8 cellular contexts compared by ENCODE assay signal in genomic region chr19:45952691-45953505, GRCh38. TPM values are rescaled to one million over a fixed set of nuclear protein-coding genes. Genes with fewer than 3 reads are reported as not detected.
DNase-seq lines count a peak whose midpoint lies in the region; ATAC-seq and TF ChIP-seq lines count a peak whose summit lies in the region.

No MANE protein-coding gene starts in this region.

- peak overlapping the region; percentile 65 for H3K4me3 ChIP-seq in CD4-positive, CD25-positive, alpha-beta regulatory T cell (ENCODE audit: low read depth, low read length)

- no peak for TF ChIP-seq CTCF in VCaP (conservative IDR thresholded peaks at IDR 0.05)

- H3K36me3 ChIP-seq in CD4-positive, CD25-positive, alpha-beta regulatory T cell (ENCODE audit: control insufficient read depth, insufficient read depth, low read length): no peaks in the 10 kb centered on the region

- peak in 2 of 3 donors; percentile 37 to 58 for DNase-seq in CD4-positive, CD25-positive, alpha-beta regulatory T cell
- DNase-seq in HuH-7 (ENCODE audit: low spot score) (peak; percentile 81), naive B cell (no peak), medulla oblongata (ENCODE audit: extremely low spot score) (no peak)
- DNase-seq in effector memory CD8-positive, alpha-beta T cell: peak in 1 of 3 experiments; percentile 34

- peaks cover 10% of the 10 kb centered on the region for H3K4me1 ChIP-seq in CD4-positive, CD25-positive, alpha-beta regulatory T cell (ENCODE audit: control insufficient read depth, insufficient read depth, low read length, poor library complexity, severe bottlenecking)

- H3K36me3 Mint-ChIP-seq in CD4-positive, CD25-positive, alpha-beta regulatory T cell: no peaks in the 10 kb centered on the region
- H3K36me3 Mint-ChIP-seq in effector memory CD8-positive, alpha-beta T cell (ENCODE audit: insufficient read depth): no peaks in the 10 kb centered on the region
- H3K36me3 Mint-ChIP-seq in naive B cell: peaks cover 9 to 20% of the 10 kb centered on the region in 2 donors

- H3K9me3 ChIP-seq in CD4-positive, CD25-positive, alpha-beta regulatory T cell (ENCODE audit: control insufficient read depth in 2 of 2, low read length in 2 of 2): no peaks in the 10 kb centered on the region

- peaks cover 12% of the 10 kb centered on the region for H3K27me3 ChIP-seq in CD4-positive, CD25-positive, alpha-beta regulatory T cell (ENCODE audit: control insufficient read depth, insufficient read depth, low read length)

- H3K4me3 Mint-ChIP-seq in CD4-positive, CD25-positive, alpha-beta regulatory T cell: peak overlapping the region; percentile 68 to 78 (median 72)
- H3K4me3 Mint-ChIP-seq in effector memory CD8-positive, alpha-beta T cell: peak overlapping the region; percentile 71
- H3K4me3 Mint-ChIP-seq in naive B cell: peak overlapping the region; percentile 49 to 79 (median 70)

- H3K4me1 Mint-ChIP-seq in CD4-positive, CD25-positive, alpha-beta regulatory T cell: peaks cover 0 to 9% (median 5%) of the 10 kb centered on the region in 4 donors
- H3K4me1 Mint-ChIP-seq in effector memory CD8-positive, alpha-beta T cell (ENCODE audit: low read depth in 2 of 2): peaks cover 5 to 7% of the 10 kb centered on the region in 2 donors
- peaks cover 5 to 12% (median 5%) of the 10 kb centered on the region in 3 donors for H3K4me1 Mint-ChIP-seq in naive B cell

- no peak overlapping the region for H3K27ac Mint-ChIP-seq in CD4-positive, CD25-positive, alpha-beta regulatory T cell
- H3K27ac Mint-ChIP-seq in effector memory CD8-positive, alpha-beta T cell: peak overlapping the region in 1 of 2 donors; percentile 56
- no peak overlapping the region for H3K27ac Mint-ChIP-seq in naive B cell

- peaks cover 0 to 5% (median 3%) of the 10 kb centered on the region in 7 donors for H3K9me3 Mint-ChIP-seq in CD4-positive, CD25-positive, alpha-beta regulatory T cell
- H3K9me3 Mint-ChIP-seq in effector memory CD8-positive, alpha-beta T cell: no peaks in the 10 kb centered on the region
- H3K9me3 Mint-ChIP-seq in naive B cell: peaks cover 7 to 21% (median 12%) of the 10 kb centered on the region in 7 donors

- H3K27me3 Mint-ChIP-seq in CD4-positive, CD25-positive, alpha-beta regulatory T cell: peaks cover 9% of the 10 kb centered on the region
- H3K27me3 Mint-ChIP-seq in effector memory CD8-positive, alpha-beta T cell: peaks cover 50 to 57% of the 10 kb centered on the region in 2 donors
- H3K27me3 Mint-ChIP-seq in naive B cell: peaks cover 42 to 46% (median 44%) of the 10 kb centered on the region in 3 donors

- no peak for ATAC-seq in CD4-positive, CD25-positive, alpha-beta regulatory T cell (ENCODE audit: low read depth in 2 of 2)
- ATAC-seq in effector memory CD8-positive, alpha-beta T cell (replicated peaks): peak; percentile 41
- peak; percentile 55 to 61 for ATAC-seq in naive B cell (ENCODE audit: low read depth in 2 of 2)
- no peak for ATAC-seq in HG02571 (IDR thresholded peaks at IDR 0.05; ENCODE audit: unreplicated experiment)
- no peak for ATAC-seq in HG03460 (IDR thresholded peaks at IDR 0.05; ENCODE audit: unreplicated experiment)

- no peak overlapping the region for H3K27ac ChIP-seq in CD4-positive, CD25-positive, alpha-beta regulatory T cell (ENCODE audit: insufficient read depth, low read length, poor library complexity, severe bottlenecking)
- H3K27ac ChIP-seq in VCaP: peak overlapping the region; percentile 74

RNA-seq across cellular contexts. Expression of gene NOVA2, which starts 20.8 kb away (rescaled TPM):
- not detected for total RNA-seq in CD4-positive, CD25-positive, alpha-beta regulatory T cell
- not detected for polyA plus RNA-seq in CD4-positive, CD25-positive, alpha-beta regulatory T cell
- not detected for polyA plus RNA-seq in naive B cell (ENCODE audit: low read depth in 6 of 6)

RNA-seq across cellular contexts. Expression of gene NANOS2, which starts 38.3 kb away (rescaled TPM):
- total RNA-seq in CD4-positive, CD25-positive, alpha-beta regulatory T cell: not detected
- polyA plus RNA-seq in CD4-positive, CD25-positive, alpha-beta regulatory T cell: not detected
- polyA plus RNA-seq in naive B cell (ENCODE audit: low read depth in 6 of 6): not detected

RNA-seq across cellular contexts. Expression of gene CCDC61, which starts 42.4 kb away (rescaled TPM):
- total RNA-seq in CD4-positive, CD25-positive, alpha-beta regulatory T cell: 12.6 TPM
- polyA plus RNA-seq in CD4-positive, CD25-positive, alpha-beta regulatory T cell: 10 to 100 TPM in 1 of 4 donors, 1 to 10 TPM in 3; 7.1 to 11.9 (median 8.2) TPM
- 10 to 100 TPM in 1 of 6 donors, 1 to 10 TPM in 5; 4.9 to 11.9 (median 7.7) TPM for polyA plus RNA-seq in naive B cell (ENCODE audit: low read depth in 6 of 6)

RNA-seq across cellular contexts. Expression of gene MYPOP, which starts 50.5 kb away (rescaled TPM):
- total RNA-seq in CD4-positive, CD25-positive, alpha-beta regulatory T cell: 8.7 TPM
- under 1 TPM in 3 of 4 donors, not detected in 1; 0.17 to 0.44 (median 0.20) TPM for polyA plus RNA-seq in CD4-positive, CD25-positive, alpha-beta regulatory T cell
- polyA plus RNA-seq in naive B cell (ENCODE audit: low read depth in 6 of 6): under 1 TPM in 4 of 6 donors, not detected in 2; 0.15 to 0.30 (median 0.28) TPM

Comparison
In these comparisons a context has a peak if more than half of its experiments do, and no peak if none do; other contexts are left out.
1. ATAC-seq: peak in effector memory CD8-positive, alpha-beta T cell (single experiment) and naive B cell (2 of 2); none in CD4-positive, CD25-positive, alpha-beta regulatory T cell (0 of 2), HG02571 (single experiment) and HG03460 (single experiment).
2. DNase-seq: peak in CD4-positive, CD25-positive, alpha-beta regulatory T cell (2 of 3) and HuH-7 (single experiment); none in naive B cell (single experiment) and medulla oblongata (single experiment).
3. Peak in every context shown above with its lines, with median percentiles within 50 percentile points of each other: H3K4me3 Mint-ChIP-seq.